In the genomic region with DNA sequence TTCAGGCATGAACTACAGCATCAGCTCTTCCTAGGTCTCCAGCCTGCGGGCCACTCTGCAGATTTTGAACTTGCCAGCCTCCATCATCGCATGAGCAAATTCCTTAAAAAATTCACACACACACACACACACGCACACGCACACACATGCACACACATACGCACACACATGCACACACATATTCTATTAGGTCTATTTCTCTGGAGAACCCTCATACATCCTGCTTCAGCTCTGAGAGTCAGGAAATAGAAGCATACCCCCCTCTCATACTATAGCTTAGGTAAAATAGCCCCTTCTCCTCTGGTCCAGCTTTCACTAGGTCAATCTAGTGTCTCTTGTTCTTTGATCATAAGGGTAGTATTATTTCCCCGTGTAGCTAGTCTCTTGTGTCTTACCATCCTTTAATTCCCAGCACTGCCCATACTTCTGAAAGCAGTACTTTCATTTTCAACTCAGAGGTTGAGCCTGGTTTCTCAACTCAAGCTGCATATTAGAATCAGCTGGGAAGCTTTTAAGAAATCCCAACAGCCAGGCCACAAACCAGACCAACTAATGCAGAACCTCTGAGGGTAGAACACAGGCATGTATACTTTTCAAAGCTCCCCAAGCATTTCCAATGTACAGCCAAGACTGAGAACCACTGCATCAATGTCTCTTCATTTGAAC, we compare ENCODE assay signal across 1 cellular context.
TF ChIP-seq lines count a peak whose summit lies in the region.

No MANE protein-coding gene starts in this region.

TF ChIP-seq in IMR-90, 13 proteins besides CTCF, POLR2A, EP300 and RAD21:
- no peak for TF ChIP-seq BHLHE40 (IDR thresholded peaks at IDR 0.05; ENCODE audit: low read depth, low read length)
- TF ChIP-seq FOS (IDR thresholded peaks at IDR 0.05; ENCODE audit: low read depth, low read length): no peak
- no peak for TF ChIP-seq MAZ (IDR thresholded peaks at IDR 0.05; ENCODE audit: borderline replicate concordance, low read depth, low read length)
